8 cellular contexts compared by ENCODE assay signal in the genomic region with DNA sequence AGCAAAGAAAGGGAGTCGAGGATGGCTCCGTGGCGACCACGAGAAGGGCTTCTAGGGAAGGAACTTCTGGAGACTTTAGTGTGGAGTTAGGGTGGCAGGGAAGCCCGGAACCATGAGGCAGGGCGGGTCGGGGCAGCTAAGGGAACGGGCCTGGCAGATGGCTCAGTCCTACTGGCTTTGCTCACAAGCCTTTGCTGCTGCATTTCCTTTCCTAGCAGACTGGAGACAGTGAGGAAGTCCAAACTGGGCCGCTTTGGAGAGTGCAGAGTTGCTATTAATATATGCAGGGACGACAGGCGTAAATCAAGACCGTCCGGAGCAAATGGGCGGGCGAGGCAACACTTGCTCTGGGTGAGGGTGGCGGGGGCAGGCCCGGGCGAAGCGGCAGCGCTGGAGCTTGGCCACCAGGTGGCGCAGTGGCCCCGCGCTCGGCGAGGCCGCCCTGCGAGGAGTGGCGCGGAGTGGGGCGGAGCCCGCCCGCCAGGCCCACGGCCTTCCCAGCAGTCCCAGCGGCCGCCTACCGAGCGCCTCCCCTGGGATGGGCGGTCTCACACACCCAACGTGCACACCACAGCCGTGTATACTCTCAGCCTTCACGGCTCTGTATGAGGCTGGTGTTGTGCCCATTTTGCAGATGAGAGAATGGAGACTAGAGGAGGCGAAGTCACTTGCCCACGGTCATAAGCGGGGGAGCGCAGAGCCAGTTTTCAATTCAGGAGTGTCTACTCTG. TPM values are rescaled to one million over a fixed set of nuclear protein-coding genes. Genes with fewer than 3 reads are reported as not detected.
A peak's percentile ranks its signal among the peaks of the same experiment; 100 is the strongest.
DNase-seq lines count a peak whose midpoint lies in the region; ATAC-seq and TF ChIP-seq lines count a peak whose summit lies in the region.

No MANE protein-coding gene starts in this region.

- H3K27ac ChIP-seq in Karpas-422 (ENCODE audit: low read length) (no peak overlapping the region), neutrophil (peak overlapping the region; percentile 93), substantia nigra (ENCODE audit: low read depth, low read length, poor library complexity, severe bottlenecking) (peak overlapping the region; percentile 80)

- no peaks in the 10 kb centered on the region for H3K79me2 ChIP-seq in Karpas-422 (ENCODE audit: low read length)

- H4K20me1 ChIP-seq in Karpas-422 (ENCODE audit: insufficient read depth, low read depth, low read length) = peaks cover 8% of the 10 kb centered on the region

- DNase-seq in GDM1 (lab: John Stamatoyannopoulos, UW) = peak; percentile 87
- DNase-seq in Karpas-422 = peak; percentile 96
- DNase-seq in SIG-M5 (lab: John Stamatoyannopoulos, UW) = peak; percentile 69
- DNase-seq in activated gamma-delta T cell treated with Interleukin-2 at 50 U/mL for 16 hours = peak; percentile 90
- DNase-seq in foreskin fibroblast = peak; percentile 91 to 97
- DNase-seq in substantia nigra (lab: John Stamatoyannopoulos, UW) = peak in 48 of 49 donors; percentile 46 to 90 (median 83)

- H3K36me3 ChIP-seq in Karpas-422 (ENCODE audit: insufficient read depth, low read length) = no peaks in the 10 kb centered on the region
- no peaks in the 10 kb centered on the region for H3K36me3 ChIP-seq in neutrophil

- TF ChIP-seq CTCF in foreskin fibroblast (IDR thresholded peaks at IDR 0.05; ENCODE audit: low read depth, low read length) = peak; percentile 70
- peak; percentile 99 for TF ChIP-seq CTCF in neutrophil (IDR thresholded peaks at IDR 0.05)

- H3K27me3 ChIP-seq in Karpas-422 (ENCODE audit: low read length) = no peaks in the 10 kb centered on the region
- no peaks in the 10 kb centered on the region for H3K27me3 ChIP-seq in neutrophil

- no peaks in the 10 kb centered on the region for H3K9me3 ChIP-seq in Karpas-422 (ENCODE audit: low read length)
- H3K9me3 ChIP-seq in neutrophil = no peaks in the 10 kb centered on the region

- peak overlapping the region; percentile 31; the same call in 1 of the 2 replicates for H2AFZ ChIP-seq in Karpas-422 (ENCODE audit: low read length)

- H3K4me3 ChIP-seq in Karpas-422 (ENCODE audit: low read length) (peak overlapping the region; percentile 66), foreskin fibroblast (ENCODE audit: low read depth in 1 of 2, low read length in 2 of 2) (peak overlapping the region; percentile 57 to 63), neutrophil (ENCODE audit: low read depth in 1 of 2, low read length in 1 of 2) (peak overlapping the region; percentile 87 to 97)

- H3K4me2 ChIP-seq in Karpas-422 (ENCODE audit: low read depth, low read length, poor library complexity, severe bottlenecking) = peak overlapping the region; percentile 85

- H3K9me2 ChIP-seq in Karpas-422 (replicated peaks; ENCODE audit: insufficient read depth, low read length) = no peaks in the 10 kb centered on the region

- peak overlapping the region; percentile 78 for H3K9ac ChIP-seq in Karpas-422 (ENCODE audit: low read length)

- H3K4me1 ChIP-seq in Karpas-422 (ENCODE audit: low read length) (peaks cover 41% of the 10 kb centered on the region), neutrophil (ENCODE audit: control insufficient read depth in 1 of 2, insufficient read depth in 1 of 2, low read depth in 1 of 2, low read length in 1 of 2) (peaks cover 28 to 40% of the 10 kb centered on the region in 2 experiments)

- peak; percentile 86 for ATAC-seq in GM21786 (IDR thresholded peaks at IDR 0.05; ENCODE audit: unreplicated experiment)

RNA-seq across cellular contexts. Expression of a gene that starts 24.4 kb away (rescaled TPM):
- total RNA-seq in Karpas-422 (2014; rRNA removed; shearing (Covaris generic); ENCODE audit: low replicate concordance) = not detected in 2 replicates
